8 cellular contexts compared by ENCODE assay signal in genomic region chr14:94994245-94994644, GRCh38.
"Had no signal": no experiment of that assay in that cellular context is flagged by ENCODE, and none has a peak within 500 bp of the region (broad histone marks: within the 10 kb centered on the region; RNA-seq: fewer than 3 reads in every experiment).

No MANE protein-coding gene starts in this region.

- DNase-seq: GDM1, GF-D8 had no signal

- FAIRE-seq: G401.6, GM12878, GM12891, GM12892, GM18507, GM19239 had no signal

- H3K4me3 ChIP-seq: GM12878 had no signal

- ATAC-seq: GM12878 had no signal
